Comparison of ENCODE assay signal across 11 cellular contexts in genomic region chr12:115495300-115495699, GRCh38.
"Had no signal": no experiment of that assay in that cellular context is flagged by ENCODE, and none has a peak within 500 bp of the region (broad histone marks: within the 10 kb centered on the region; RNA-seq: fewer than 3 reads in every experiment).

No MANE protein-coding gene starts in this region.

- H2AFZ ChIP-seq: GM23248, GM23338 had no signal

- H3K9ac ChIP-seq: GM23248 had no signal

- ATAC-seq: GM23338, HCT116 had no signal

- DNase-seq: GM23248, GOT3, H7, H9, HCEC 1CT, HFFc6 had no signal

- H3K4me1 ChIP-seq: HAP-1 had no signal

- FAIRE-seq: H1, H54 had no signal

- H3K27ac ChIP-seq: GM23248 had no signal

- H3K9me3 ChIP-seq: HAP-1 had no signal

- H3K36me3 ChIP-seq: HAP-1 had no signal

- H3K4me2 ChIP-seq: GM23338 had no signal

- H3K4me3 ChIP-seq: GM23248, GM23338, HAP-1 had no signal
